Comparison of ENCODE assay signal across 15 cellular contexts in the genomic region with DNA sequence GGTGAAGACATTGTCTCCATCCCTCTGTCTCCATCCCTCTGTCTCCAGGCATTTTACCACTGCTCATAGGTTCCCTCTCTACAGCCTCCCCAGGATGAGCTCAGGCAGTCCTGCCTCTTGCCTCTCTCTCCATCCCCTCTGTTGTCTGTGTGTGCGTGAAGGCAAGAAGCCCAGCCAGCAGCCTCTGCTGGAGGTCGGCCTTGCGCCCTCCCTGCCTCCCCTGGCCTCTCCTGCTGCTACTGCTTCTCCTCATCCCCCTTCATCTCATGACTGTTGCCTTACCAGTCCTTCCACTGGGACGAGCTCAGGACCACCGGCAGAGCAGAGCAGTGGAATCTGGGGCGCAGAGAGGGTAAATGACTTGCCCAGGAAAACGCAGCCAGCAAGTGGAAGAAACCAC. TPM values are rescaled to one million over a fixed set of nuclear protein-coding genes. Genes with fewer than 3 reads are reported as not detected.
DNase-seq lines count a peak whose midpoint lies in the region; ATAC-seq and TF ChIP-seq lines count a peak whose summit lies in the region.
"Had no signal": no experiment of that assay in that cellular context is flagged by ENCODE, and none has a peak within 500 bp of the region (broad histone marks: within the 10 kb centered on the region; RNA-seq: fewer than 3 reads in every experiment).

No MANE protein-coding gene starts in this region.

- H3K36me3 ChIP-seq in Panc1 (ENCODE audit: control insufficient read depth, insufficient read depth, low read length) (no peaks in the 10 kb centered on the region), thoracic aorta (no peaks in the 10 kb centered on the region), left lung (no peaks in the 10 kb centered on the region)
- H3K36me3 ChIP-seq: BE2C, HAP-1, Peyer's patch had no signal

- H3K4me1 ChIP-seq in Panc1 (ENCODE audit: control insufficient read depth, insufficient read depth, low read length) (peaks cover 96% of the 10 kb centered on the region), thoracic aorta (ENCODE audit: control insufficient read depth in 1 of 2, low read depth in 2 of 2) (peaks cover 36 to 73% of the 10 kb centered on the region in 2 donors), left lung (peaks cover 23 to 92% of the 10 kb centered on the region in 2 donors)
- H3K4me1 ChIP-seq: HAP-1 had no signal

- H3K27me3 Mint-ChIP-seq in Calu3 (ENCODE audit: unreplicated experiment), result no peaks in the 10 kb centered on the region

- no peak for TF ChIP-seq CTCF in Calu3 (IDR thresholded peaks at IDR 0.05; ENCODE audit: unreplicated experiment)
- no peak for TF ChIP-seq CTCF in Panc1 (IDR thresholded peaks at IDR 0.05)
- no peak for TF ChIP-seq CTCF in thoracic aorta (IDR thresholded peaks at IDR 0.05)
- no peak for TF ChIP-seq CTCF in left lung (IDR thresholded peaks at IDR 0.05)

- in situ Hi-C loops in Panc1 (cut with HindIII; ENCODE audit: low pct_unique_long_range_greater_than_20kb, low sequenced_read_pairs), result no loop called here

- H3K4me1 Mint-ChIP-seq in Calu3 (ENCODE audit: low read depth, unreplicated experiment), result peaks cover 65% of the 10 kb centered on the region
- H3K4me1 Mint-ChIP-seq: IgD-negative memory B cell had no signal

- peak overlapping the region; percentile 95 for H3K27ac ChIP-seq in Panc1 (ENCODE audit: low read length)
- H3K27ac ChIP-seq in epithelial cell of prostate, result peak overlapping the region; percentile 84
- peak overlapping the region; percentile 66 to 77 for H3K27ac ChIP-seq in thoracic aorta
- no peak overlapping the region for H3K27ac ChIP-seq in left lung
- H3K27ac ChIP-seq: Peyer's patch had no signal

- no TSS peak for BruUV-seq in Calu3 (replicated peaks; lab: Mats Ljungman, UMichigan)
- no TSS peak for BruUV-seq in Panc1 (replicated peaks; lab: Mats Ljungman, UMichigan)

- no peaks in the 10 kb centered on the region for H3K9me3 ChIP-seq in Panc1 (ENCODE audit: control insufficient read depth, insufficient read depth, low read depth, low read length)
- H3K9me3 ChIP-seq in thoracic aorta, result no peaks in the 10 kb centered on the region
- H3K9me3 ChIP-seq in left lung, result no peaks in the 10 kb centered on the region
- H3K9me3 ChIP-seq: BE2C, HAP-1, Peyer's patch had no signal

- POLR2A ChIA-PET in Panc1 (lab: Charles Lee), result no interaction called here

- peak overlapping the region; percentile 76 for H3K4me3 Mint-ChIP-seq in Calu3 (ENCODE audit: low read depth, unreplicated experiment)
- H3K4me3 Mint-ChIP-seq: IgD-negative memory B cell had no signal

- H3K4me3 ChIP-seq in Panc1 (ENCODE audit: low read depth in 2 of 2, low read length in 2 of 2) (peak overlapping the region in 1 of 2 experiments; percentile 67; a peak in 2 of 4 replicates), thoracic aorta (no peak overlapping the region), left lung (no peak overlapping the region)
- H3K4me3 ChIP-seq: HAP-1, Peyer's patch had no signal

- CTCF ChIA-PET in Calu3 (lab: Charles Lee) (interaction anchor here (1.1 kb wide), 1 partner anchor 19 kb away, joined by 3 read pairs; no protein-coding TSS in a partner anchor), Panc1 (lab: Charles Lee) (interaction anchor here (0.7 kb wide), 1 partner anchor 95 kb away, joined by 5 read pairs; no protein-coding TSS in a partner anchor)

- H3K9me3 Mint-ChIP-seq in Calu3 (ENCODE audit: low read depth, unreplicated experiment), result no peaks in the 10 kb centered on the region
- H3K9me3 Mint-ChIP-seq: IgD-negative memory B cell had no signal

- DNase-seq in Calu3 (no peak), Panc1 (ENCODE audit: low read depth, low spot score) (no peak), epithelial cell of prostate (ENCODE audit: low read depth, low spot score) (no peak), thoracic aorta (ENCODE audit: low spot score) (no peak), sciatic nerve (ENCODE audit: low spot score) (no peak), left lung (no peak)
- DNase-seq: BE2C, NCI-H1417 treated with DMSO at 0.1 percent for 48 hours, NCI-H2081, NCI-H345, Peyer's patch, SHP77 treated with DMSO at 0.1 percent for 48 hours had no signal

- intact Hi-C loops in Calu3 (cut with micrococcal nuclease; ENCODE audit: unreplicated experiment) (no loop called here), Panc1 (cut with micrococcal nuclease; ENCODE audit: unreplicated experiment) (no loop called here), sciatic nerve (cut with DNase I) (no loop called here), left lung (cut with DNase I) (no loop called here)

- ATAC-seq in Panc1 (no peak), thoracic aorta (ENCODE audit: insufficient number of reproducible peaks, low FRiP score, low read depth) (no peak), sciatic nerve (no peak), GM21367 (IDR thresholded peaks at IDR 0.05; ENCODE audit: unreplicated experiment) (no peak), left lung (no peak)

- H3K36me3 Mint-ChIP-seq in Calu3 (ENCODE audit: insufficient read depth, unreplicated experiment), result peaks cover 59% of the 10 kb centered on the region
- H3K36me3 Mint-ChIP-seq: IgD-negative memory B cell had no signal

- peak overlapping the region; percentile 60 for H3K27ac Mint-ChIP-seq in Calu3 (ENCODE audit: unreplicated experiment)
- H3K27ac Mint-ChIP-seq: IgD-negative memory B cell had no signal

- no peaks in the 10 kb centered on the region for H3K27me3 ChIP-seq in Panc1 (ENCODE audit: control insufficient read depth, insufficient read depth, low read length)
- no peaks in the 10 kb centered on the region for H3K27me3 ChIP-seq in thoracic aorta (replicated peaks; ENCODE audit: insufficient read depth)
- no peaks in the 10 kb centered on the region for H3K27me3 ChIP-seq in left lung
- H3K27me3 ChIP-seq: BE2C, Peyer's patch had no signal

RNA-seq across cellular contexts. Expression of a gene that starts 3.2 kb away (rescaled TPM):
- total RNA-seq in Calu3 (2022) (32.7 and 45.5 TPM in 2 replicates), Panc1 (2021; ENCODE audit: unreplicated experiment) (51.5 TPM), thoracic aorta (under 1 TPM; 0.21 to 0.41 TPM), sciatic nerve (0.13 TPM), left lung (10 to 100 TPM; 27.6 to 30.1 TPM)
- polyA plus RNA-seq in Panc1 (2012; ENCODE audit: insufficient read length), result 30.3 TPM
- polyA plus RNA-seq: IgD-negative memory B cell had no signal

RNA-seq across cellular contexts. Expression of a gene that starts 44.4 kb away (rescaled TPM):
- total RNA-seq in Calu3 (2022) (2,370 and 2,828 TPM in 2 replicates), Panc1 (2021; ENCODE audit: unreplicated experiment) (16.8 TPM), thoracic aorta (100 to 1,000 TPM in 1 of 2 donors, 10 to 100 TPM in 1; 24.1 to 105 TPM), sciatic nerve (4.0 TPM), left lung (1,000 to 10,000 TPM; 1,945 to 1,968 TPM)
- polyA plus RNA-seq in Panc1 (2012; ENCODE audit: insufficient read length), result 19.1 TPM
- polyA plus RNA-seq: IgD-negative memory B cell had no signal

Comparison
In these comparisons a context has a peak if more than half of its experiments do, and no peak if none do; other contexts are left out.
1. H3K27ac ChIP-seq: peak in Panc1 (single experiment), epithelial cell of prostate (single experiment) and thoracic aorta (2 of 2); none in left lung (0 of 2).
2. RNA of a gene that starts 3.2 kb away (total RNA-seq): 51.5 TPM in Panc1 (single experiment), 32.7 to 45.5 TPM in Calu3 and 27.6 to 30.1 TPM in left lung; 0.21 to 0.41 TPM in thoracic aorta and 0.13 TPM in sciatic nerve (single experiment); every median in the first group is over 10 times any median in the second.
3. RNA of a gene that starts 44.4 kb away (total RNA-seq): 2,370 to 2,828 TPM in Calu3 and 1,945 to 1,968 TPM in left lung; 24.1 to 105 TPM in thoracic aorta, 16.8 TPM in Panc1 (single experiment) and 4.0 TPM in sciatic nerve (single experiment); every median in the first group is over 10 times any median in the second.